In genomic region chr6:110660066-110660655, GRCh38 we compare ENCODE assay signal across 21 cellular contexts.
"Had no signal": no experiment of that assay in that cellular context is flagged by ENCODE, and none has a peak within 500 bp of the region (broad histone marks: within the 10 kb centered on the region; RNA-seq: fewer than 3 reads in every experiment).

No MANE protein-coding gene starts in this region.

- DNase-seq: activated CD4-positive, alpha-beta memory T cell treated with anti-CD3 and anti-CD28 coated beads for 36 hours; activated CD4-positive, alpha-beta T cell treated with anti-CD3 and anti-CD28 coated beads, Interleukin-2, amount 10 ng/mL, durations not matched to agents 7 days and 5 days; activated CD4-positive, CD25-positive, alpha-beta regulatory T cell; activated gamma-delta T cell treated with Interleukin-2 at 50 U/mL for 16 hours; activated naive CD4-positive, alpha-beta T cell treated with anti-CD3 and anti-CD28 coated beads, Interleukin-2, amount 10 ng/mL, durations not matched to agents 7 days and 5 days; activated naive CD8-positive, alpha-beta T cell treated with anti-CD3 and anti-CD28 coated beads, Interleukin-2, amount 10 ng/mL, durations not matched to agents 7 days and 5 days; activated T-cell treated with anti-CD3 and anti-CD28 coated beads for 4 hours; activated T-cell treated with anti-CD3 and anti-CD28 coated beads, Interleukin-2, amount 50 U/mL, for 72 hours; adrenal gland; aorta; NCI-H1048; NCI-H1930; NCI-H2171 treated with DMSO at 0.1 percent for 48 hours; NCI-H226; NCI-H526 treated with DMSO at 0.1 percent for 48 hours; NCI-H82; SIG-M5; T-helper 17 cell; T1000 had no signal

- H3K27ac Mint-ChIP-seq: activated CD4-positive, alpha-beta memory T cell treated with anti-CD3 and anti-CD28 coated beads for 36 hours; activated CD4-positive, alpha-beta T cell treated with anti-CD3 and anti-CD28 coated beads, Interleukin-2, amount 10 ng/mL, durations not matched to agents 7 days and 5 days; activated naive CD4-positive, alpha-beta T cell treated with anti-CD3 and anti-CD28 coated beads, Interleukin-2, amount 10 ng/mL, durations not matched to agents 7 days and 5 days; activated naive CD8-positive, alpha-beta T cell treated with anti-CD3 and anti-CD28 coated beads, Interleukin-2, amount 10 ng/mL, durations not matched to agents 7 days and 5 days; activated T-cell treated with anti-CD3 and anti-CD28 coated beads, Interleukin-2, amount 50 U/mL, for 72 hours; activated T-helper 2 cell treated with anti-CD3 and anti-CD28 coated beads, Interferon-gamma antibody, Interleukin-2, Interleukin-4, amounts not matched to agents 10 μg/mL and 5 μg/mL and 100 μg/mL, durations not matched to agents 14 hours and 24 hours and 36 hours; T-helper 17 cell had no signal

- H3K9me3 ChIP-seq: adrenal gland had no signal

- H3K27me3 Mint-ChIP-seq: activated CD4-positive, alpha-beta memory T cell treated with anti-CD3 and anti-CD28 coated beads for 36 hours; activated CD4-positive, alpha-beta T cell treated with anti-CD3 and anti-CD28 coated beads, Interleukin-2, amount 10 ng/mL, durations not matched to agents 7 days and 5 days; activated naive CD4-positive, alpha-beta T cell treated with anti-CD3 and anti-CD28 coated beads, Interleukin-2, amount 10 ng/mL, durations not matched to agents 7 days and 5 days; activated naive CD8-positive, alpha-beta T cell treated with anti-CD3 and anti-CD28 coated beads, Interleukin-2, amount 10 ng/mL, durations not matched to agents 7 days and 5 days; central memory CD8-positive, alpha-beta T cell; T-helper 17 cell had no signal

- H3K4me1 Mint-ChIP-seq: activated CD4-positive, alpha-beta T cell treated with anti-CD3 and anti-CD28 coated beads, Interleukin-2, amount 10 ng/mL, durations not matched to agents 7 days and 5 days; activated naive CD4-positive, alpha-beta T cell treated with anti-CD3 and anti-CD28 coated beads, Interleukin-2, amount 10 ng/mL, durations not matched to agents 7 days and 5 days; activated naive CD8-positive, alpha-beta T cell treated with anti-CD3 and anti-CD28 coated beads, Interleukin-2, amount 10 ng/mL, durations not matched to agents 7 days and 5 days had no signal

- H3K4me3 ChIP-seq: adrenal gland had no signal

- H3K27ac ChIP-seq: adrenal gland had no signal

- H3K9me3 Mint-ChIP-seq: activated CD4-positive, alpha-beta T cell treated with anti-CD3 and anti-CD28 coated beads, Interleukin-2, amount 10 ng/mL, durations not matched to agents 7 days and 5 days; activated naive CD4-positive, alpha-beta T cell treated with anti-CD3 and anti-CD28 coated beads, Interleukin-2, amount 10 ng/mL, durations not matched to agents 7 days and 5 days; activated naive CD8-positive, alpha-beta T cell treated with anti-CD3 and anti-CD28 coated beads, Interleukin-2, amount 10 ng/mL, durations not matched to agents 7 days and 5 days; activated T-cell treated with anti-CD3 and anti-CD28 coated beads, Interleukin-2, amount 50 U/mL, for 72 hours; central memory CD8-positive, alpha-beta T cell had no signal

- H3K4me3 Mint-ChIP-seq: activated CD4-positive, alpha-beta memory T cell treated with anti-CD3 and anti-CD28 coated beads for 36 hours; activated CD4-positive, alpha-beta T cell treated with anti-CD3 and anti-CD28 coated beads, Interleukin-2, amount 10 ng/mL, durations not matched to agents 7 days and 5 days; activated naive CD4-positive, alpha-beta T cell treated with anti-CD3 and anti-CD28 coated beads, Interleukin-2, amount 10 ng/mL, durations not matched to agents 7 days and 5 days; activated naive CD8-positive, alpha-beta T cell treated with anti-CD3 and anti-CD28 coated beads, Interleukin-2, amount 10 ng/mL, durations not matched to agents 7 days and 5 days; activated T-cell treated with anti-CD3 and anti-CD28 coated beads, Interleukin-2, amount 50 U/mL, for 72 hours; central memory CD8-positive, alpha-beta T cell; T-helper 17 cell had no signal

- H3K36me3 ChIP-seq: adrenal gland had no signal

- H3K27me3 ChIP-seq: adrenal gland had no signal

- ATAC-seq: activated T-cell treated with anti-CD3 and anti-CD28 coated beads, Interleukin-2, amount 50 U/mL, for 72 hours; T-helper 17 cell had no signal
